Comparison of ENCODE assay signal across 8 cellular contexts in the genomic region with DNA sequence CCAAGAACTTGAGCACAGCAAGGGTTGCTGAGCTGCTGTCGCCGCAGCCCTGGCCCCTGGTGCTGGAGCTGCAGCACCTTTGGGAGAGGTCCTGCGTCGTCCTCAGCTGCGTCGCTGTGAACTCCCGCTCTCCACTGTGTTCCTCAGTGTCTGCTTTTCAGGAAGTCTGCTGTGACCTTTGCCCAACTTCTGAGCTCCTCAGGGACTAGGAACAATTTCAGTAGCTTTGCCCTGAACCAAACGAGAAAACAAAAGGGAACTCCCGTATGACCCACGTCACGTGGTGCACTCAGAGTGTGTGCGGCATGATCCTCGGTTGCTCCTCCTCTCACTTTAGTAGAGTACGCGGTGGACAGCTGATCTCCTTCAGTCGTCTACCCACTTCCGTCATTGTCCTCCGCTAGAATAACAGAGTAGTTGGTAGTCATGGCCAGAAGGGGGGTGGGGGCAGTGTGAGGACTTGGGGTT. TPM values are rescaled to one million over a fixed set of nuclear protein-coding genes. Genes with fewer than 3 reads are reported as not detected.
A peak's percentile ranks its signal among the peaks of the same experiment; 100 is the strongest.
DNase-seq lines count a peak whose midpoint lies in the region; ATAC-seq and TF ChIP-seq lines count a peak whose summit lies in the region.

No MANE protein-coding gene starts in this region.

- peak overlapping the region; percentile 86 for H3K27ac ChIP-seq in cingulate gyrus (ENCODE audit: low read depth, low read length)
- peak overlapping the region; percentile 83 for H3K27ac ChIP-seq in lower lobe of right lung
- no peak overlapping the region for H3K27ac ChIP-seq in aorta (ENCODE audit: low read depth in 1 of 2, low read length in 2 of 2)

- intact Hi-C loops in lower lobe of right lung (cut with DNase I) (no loop called here), aorta (cut with DNase I) (no loop called here)

- H3K36me3 Mint-ChIP-seq in activated naive CD8-positive, alpha-beta T cell: peaks cover 2% of the 10 kb centered on the region
- H3K36me3 Mint-ChIP-seq in activated naive CD8-positive, alpha-beta T cell treated with anti-CD3 and anti-CD28 coated beads, Interleukin-2, amount 50 U/mL, for 24 hours (ENCODE audit: low read depth): peaks cover 38% of the 10 kb centered on the region

- H3K9me3 Mint-ChIP-seq in activated naive CD8-positive, alpha-beta T cell (ENCODE audit: low read depth): no peaks in the 10 kb centered on the region
- H3K9me3 Mint-ChIP-seq in activated naive CD8-positive, alpha-beta T cell treated with anti-CD3 and anti-CD28 coated beads, Interleukin-2, amount 50 U/mL, for 24 hours: no peaks in the 10 kb centered on the region

- H3K4me3 ChIP-seq in lower lobe of right lung (peak overlapping the region; percentile 12), aorta (ENCODE audit: low read length in 2 of 2) (no peak overlapping the region)

- H3K36me3 ChIP-seq in lower lobe of right lung (peaks cover 65% of the 10 kb centered on the region), aorta (ENCODE audit: control insufficient read depth in 1 of 2, insufficient read depth in 2 of 2, low read length in 1 of 2) (peaks cover 0 to 6% of the 10 kb centered on the region in 2 donors)

- H3K4me1 ChIP-seq in lower lobe of right lung (peaks cover 39% of the 10 kb centered on the region), aorta (ENCODE audit: control insufficient read depth in 1 of 2, insufficient read depth in 2 of 2, low read length in 2 of 2) (no peaks in the 10 kb centered on the region)

- no peak for ATAC-seq in activated naive CD8-positive, alpha-beta T cell treated with anti-CD3 and anti-CD28 coated beads, Interleukin-2, amount 50 U/mL, for 24 hours
- ATAC-seq in lower lobe of right lung: peak; percentile 91 to 95
- peak; percentile 69 for ATAC-seq in aorta (ENCODE audit: low FRiP score)
- ATAC-seq in GM21825 (IDR thresholded peaks at IDR 0.05; ENCODE audit: unreplicated experiment): no peak
- no peak for ATAC-seq in HG02970 (IDR thresholded peaks at IDR 0.05; ENCODE audit: low FRiP score, unreplicated experiment)

- DNase-seq in activated naive CD8-positive, alpha-beta T cell treated with anti-CD3 and anti-CD28 coated beads, Interleukin-2, amount 50 U/mL, for 24 hours: no peak
- DNase-seq in lower lobe of right lung (peak; percentile 91), aorta (peak in 1 of 2 donors; percentile 87), GDM1 (lab: John Stamatoyannopoulos, UW) (no peak)

- peaks cover 12% of the 10 kb centered on the region for H3K4me1 Mint-ChIP-seq in activated naive CD8-positive, alpha-beta T cell (ENCODE audit: low read depth)
- H3K4me1 Mint-ChIP-seq in activated naive CD8-positive, alpha-beta T cell treated with anti-CD3 and anti-CD28 coated beads, Interleukin-2, amount 50 U/mL, for 24 hours: peaks cover 2% of the 10 kb centered on the region

- peak overlapping the region; percentile 54 for H3K27ac Mint-ChIP-seq in activated naive CD8-positive, alpha-beta T cell
- no peak overlapping the region for H3K27ac Mint-ChIP-seq in activated naive CD8-positive, alpha-beta T cell treated with anti-CD3 and anti-CD28 coated beads, Interleukin-2, amount 50 U/mL, for 24 hours

- no peaks in the 10 kb centered on the region for H3K27me3 Mint-ChIP-seq in activated naive CD8-positive, alpha-beta T cell
- H3K27me3 Mint-ChIP-seq in activated naive CD8-positive, alpha-beta T cell treated with anti-CD3 and anti-CD28 coated beads, Interleukin-2, amount 50 U/mL, for 24 hours: no peaks in the 10 kb centered on the region

- H3K27me3 ChIP-seq in lower lobe of right lung (ENCODE audit: low read depth): no peaks in the 10 kb centered on the region
- no peaks in the 10 kb centered on the region for H3K27me3 ChIP-seq in aorta (ENCODE audit: control insufficient read depth in 1 of 2, insufficient read depth in 2 of 2, low read length in 1 of 2)

- TF ChIP-seq CTCF in lower lobe of right lung (IDR thresholded peaks at IDR 0.05): no peak

- peak overlapping the region; percentile 50 for H3K4me3 Mint-ChIP-seq in activated naive CD8-positive, alpha-beta T cell
- H3K4me3 Mint-ChIP-seq in activated naive CD8-positive, alpha-beta T cell treated with anti-CD3 and anti-CD28 coated beads, Interleukin-2, amount 50 U/mL, for 24 hours: no peak overlapping the region

- no peaks in the 10 kb centered on the region for H3K9me3 ChIP-seq in lower lobe of right lung
- no peaks in the 10 kb centered on the region for H3K9me3 ChIP-seq in aorta (ENCODE audit: control insufficient read depth, low read length)

- WGBS in aorta, 2 donors: 63 to 69% methylated on average over 18 of the region's 18 CpGs

RNA-seq across cellular contexts. Expression of a gene that starts 44.2 kb away (rescaled TPM):
- total RNA-seq in lower lobe of right lung (66.1 TPM), aorta (10 to 100 TPM; 60.4 to 75.4 TPM)
- 10 to 100 TPM; 34.7 to 54.4 TPM for polyA plus RNA-seq in aorta

Comparison
In these comparisons a context has a peak if more than half of its experiments do, and no peak if none do; other contexts are left out.
1. ATAC-seq: peak in lower lobe of right lung (2 of 2) and aorta (single experiment); none in activated naive CD8-positive, alpha-beta T cell treated with anti-CD3 and anti-CD28 coated beads, Interleukin-2, amount 50 U/mL, for 24 hours (single experiment), GM21825 (single experiment) and HG02970 (single experiment).
2. H3K27ac ChIP-seq: peak in cingulate gyrus (single experiment) and lower lobe of right lung (single experiment); none in aorta (0 of 2).